30 cellular contexts compared by ENCODE assay signal in the genomic region with DNA sequence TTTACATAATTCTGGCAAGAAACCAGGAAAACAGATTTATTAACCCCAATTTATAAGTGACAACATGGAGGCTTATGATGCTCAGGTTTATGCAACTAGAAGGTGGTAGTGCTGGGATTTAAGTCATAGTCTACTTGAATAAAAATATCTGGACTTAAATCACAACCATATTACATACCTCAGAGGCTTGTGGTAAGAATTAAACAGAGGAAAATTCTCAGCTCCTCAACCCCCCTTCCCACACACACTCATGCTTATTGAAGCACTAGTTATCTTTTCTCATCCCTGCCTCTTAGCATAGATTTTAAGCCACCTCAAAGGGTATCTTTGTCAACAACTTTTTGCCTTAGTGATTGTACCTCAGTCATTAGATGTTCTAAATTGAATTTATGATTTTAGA.
"Had no signal": no experiment of that assay in that cellular context is flagged by ENCODE, and none has a peak within 500 bp of the region (broad histone marks: within the 10 kb centered on the region; RNA-seq: fewer than 3 reads in every experiment).

No MANE protein-coding gene starts in this region.

- H3K27me3 ChIP-seq: breast epithelium, cardiac muscle cell, colonic mucosa, esophagus squamous epithelium, heart left ventricle had no signal

- H3K4me3 ChIP-seq: breast epithelium, cardiac muscle cell, colonic mucosa, esophagus squamous epithelium, heart left ventricle had no signal

- H3K9me3 ChIP-seq: breast epithelium, colonic mucosa, esophagus squamous epithelium had no signal

- DNase-seq: activated B cell treated with CpG ODN at 0.5 μM for 24 hours; activated CD4-positive, alpha-beta T cell treated with anti-CD3 and anti-CD28 coated beads for 48 hours; activated CD4-positive, alpha-beta T cell treated with anti-CD3 and anti-CD28 coated beads, Interleukin-2, amount 50 U/mL, for 1 hour; activated CD4-positive, alpha-beta T cell treated with anti-CD3 and anti-CD28 coated beads, Interleukin-2, amount 50 U/mL, for 48 hours; activated CD8-positive, alpha-beta memory T cell treated with anti-CD3 and anti-CD28 coated beads for 24 hours; activated CD8-positive, alpha-beta T cell treated with anti-CD3 and anti-CD28 coated beads for 36 hours; activated effector memory CD4-positive, alpha-beta T cell treated with anti-CD3 and anti-CD28 coated beads, Interleukin-2, amount 50 U/mL, for 16 hours; activated naive CD4-positive, alpha-beta T cell treated with anti-CD3 and anti-CD28 coated beads for 36 hours; activated naive CD8-positive, alpha-beta T cell treated with anti-CD3 and anti-CD28 coated beads, Interleukin-2, amount 10 ng/mL, durations not matched to agents 7 days and 5 days; activated T-cell treated with anti-CD3 and anti-CD28 coated beads, Interleukin-2, amount 50 U/mL, for 4 hours; aorta; central memory CD4-positive, alpha-beta T cell; cerebellar nuclear complex; colonic mucosa; effector CD8-positive, alpha-beta T cell; esophagus squamous epithelium; foreskin fibroblast; glutamatergic neuron; heart left ventricle; T-helper 1 cell; T-helper 17 cell; T1000; WERI-Rb-1 had no signal

- FAIRE-seq: endometrium, endothelial cell of umbilical vein, frontal cortex had no signal

- H3K27ac ChIP-seq: breast epithelium, cardiac muscle cell, colonic mucosa, epithelial cell of prostate, esophagus squamous epithelium, heart left ventricle, WERI-Rb-1 had no signal

- H3K4me1 ChIP-seq: breast epithelium, colonic mucosa, esophagus squamous epithelium, heart left ventricle had no signal

- ATAC-seq: activated CD4-positive, CD25-positive, alpha-beta regulatory T cell treated with anti-CD3 and anti-CD28 coated beads, Interleukin-2, amount 50 U/mL, for 24 hours; activated CD8-positive, alpha-beta T cell treated with anti-CD3 and anti-CD28 coated beads for 36 hours; activated T-cell treated with anti-CD3 and anti-CD28 coated beads, Interleukin-2, amount 50 U/mL, for 4 hours; heart left ventricle; T-helper 17 cell had no signal

- H3K36me3 ChIP-seq: breast epithelium, cardiac muscle cell, colonic mucosa, esophagus squamous epithelium, heart left ventricle, WERI-Rb-1 had no signal
